Comparison of ENCODE assay signal across 9 cellular contexts in the genomic region with DNA sequence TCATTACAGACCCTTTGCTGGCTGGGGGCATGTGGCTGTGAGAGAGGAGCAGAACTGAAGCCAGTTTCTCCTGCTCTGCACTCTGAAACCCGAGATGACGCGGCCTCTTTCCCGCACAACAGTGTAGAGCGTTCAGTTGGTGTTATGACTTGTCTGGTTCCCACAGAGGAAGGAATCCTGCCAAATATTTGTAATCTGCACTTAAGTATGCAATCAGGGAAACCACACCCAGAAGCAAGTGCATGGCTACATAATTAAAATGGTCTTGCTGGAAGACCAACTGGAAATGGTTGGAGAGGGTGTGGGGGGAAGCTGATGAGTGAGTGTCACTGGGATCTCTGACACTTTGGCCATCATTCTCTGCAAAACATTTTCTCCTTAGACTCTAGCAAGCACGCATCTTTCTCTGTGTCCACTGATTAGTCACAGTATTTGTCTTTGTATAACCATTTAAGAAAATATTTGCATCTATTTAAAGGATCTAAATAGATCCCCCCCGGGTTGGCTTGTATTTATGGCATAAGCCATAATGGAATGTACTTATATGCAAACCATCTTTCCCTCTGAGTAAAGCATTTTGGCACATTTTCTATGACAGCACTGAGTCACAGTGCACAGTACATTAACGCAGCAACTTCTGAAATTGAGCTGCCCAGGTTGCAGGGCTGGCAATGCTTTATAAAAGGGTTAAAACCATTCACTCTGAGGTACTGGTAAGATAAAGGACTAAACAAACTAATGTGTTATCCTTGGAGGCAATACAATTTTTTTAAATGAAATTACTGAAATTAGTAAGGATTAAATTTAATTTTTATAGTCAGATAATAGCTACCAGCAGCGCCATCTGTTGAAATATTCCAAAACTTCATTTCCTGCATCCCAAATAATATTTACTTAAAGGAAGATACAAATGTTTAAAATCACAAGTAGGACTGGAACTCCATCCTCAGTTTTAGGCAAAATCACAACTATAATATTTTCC.
A peak's percentile ranks its signal among the peaks of the same experiment; 100 is the strongest.
DNase-seq lines count a peak whose midpoint lies in the region; ATAC-seq and TF ChIP-seq lines count a peak whose summit lies in the region.
"Had no signal": no experiment of that assay in that cellular context is flagged by ENCODE, and none has a peak within 500 bp of the region (broad histone marks: within the 10 kb centered on the region; RNA-seq: fewer than 3 reads in every experiment).

No MANE protein-coding gene starts in this region.

- H3K4me3 ChIP-seq in Loucy (ENCODE audit: low read length, poor library complexity, severe bottlenecking), result no peak overlapping the region
- no peak overlapping the region for H3K4me3 ChIP-seq in adrenal gland

- H3K36me3 ChIP-seq in Loucy (ENCODE audit: insufficient read depth, low read length), result no peaks in the 10 kb centered on the region
- no peaks in the 10 kb centered on the region for H3K36me3 ChIP-seq in adrenal gland (replicated peaks in 1 of 2)

- H3K4me1 Mint-ChIP-seq in activated CD4-positive, alpha-beta memory T cell treated with anti-CD3 and anti-CD28 coated beads for 36 hours (ENCODE audit: low read depth), result no peaks in the 10 kb centered on the region

- H3K79me2 ChIP-seq in Loucy (ENCODE audit: insufficient read depth, low read length), result no peaks in the 10 kb centered on the region

- H3K27ac Mint-ChIP-seq in activated CD4-positive, alpha-beta memory T cell treated with anti-CD3 and anti-CD28 coated beads for 36 hours, result no peak overlapping the region

- TF ChIP-seq POLR2A in adrenal gland (IDR thresholded peaks at IDR 0.05), result no peak

- H3K9me2 ChIP-seq in Loucy (replicated peaks; ENCODE audit: low read depth, low read length), result no peaks in the 10 kb centered on the region

- TF ChIP-seq CTCF in Loucy (conservative IDR thresholded peaks at IDR 0.05; ENCODE audit: low read length), result peak; percentile 50; the same call in 1 of the 2 replicates
- peak in 4 of 6 experiments; percentile 19 to 45 (median 27) for TF ChIP-seq CTCF in adrenal gland (IDR thresholded peaks at IDR 0.05)

- DNase-seq in AG20443 (ENCODE audit: low spot score), result peak; percentile 87
- DNase-seq in adrenal gland, result peak in 1 of 7 donors; percentile 29
- peak; percentile 54 for DNase-seq in kidney glomerular epithelial cell (lab: John Stamatoyannopoulos, UW)
- no peak for DNase-seq in activated CD4-positive, alpha-beta memory T cell treated with anti-CD3 and anti-CD28 coated beads for 36 hours
- DNase-seq: effector CD4-positive, alpha-beta T cell had no signal

- no peak overlapping the region for H3K9ac ChIP-seq in Loucy (ENCODE audit: low read depth, low read length, poor library complexity, severe bottlenecking)

- H2AFZ ChIP-seq in Loucy (ENCODE audit: low read length), result no peak overlapping the region

- no peak overlapping the region for H3K4me3 Mint-ChIP-seq in activated CD4-positive, alpha-beta memory T cell treated with anti-CD3 and anti-CD28 coated beads for 36 hours

- H3K27me3 Mint-ChIP-seq in activated CD4-positive, alpha-beta memory T cell treated with anti-CD3 and anti-CD28 coated beads for 36 hours, result no peaks in the 10 kb centered on the region

- intact Hi-C loops in adrenal gland (cut with DNase I), result loop anchor here in 1 of 2 donors (10.0 kb wide), 1 partner anchor 82 kb away; a partner anchor contains a TSS
- intact Hi-C loops in activated CD4-positive, alpha-beta memory T cell treated with anti-CD3 and anti-CD28 coated beads for 36 hours (cut with micrococcal nuclease), result no loop called here

- H3K36me3 Mint-ChIP-seq in activated CD4-positive, alpha-beta memory T cell treated with anti-CD3 and anti-CD28 coated beads for 36 hours, result peaks cover 1% of the 10 kb centered on the region

- H3K9me3 ChIP-seq in Loucy (ENCODE audit: insufficient read depth, low read depth, low read length) (no peaks in the 10 kb centered on the region), adrenal gland (replicated peaks in 1 of 3) (no peaks in the 10 kb centered on the region)

- no peak overlapping the region for H3K4me2 ChIP-seq in Loucy (ENCODE audit: low read depth, low read length, poor library complexity, severe bottlenecking)

- no peaks in the 10 kb centered on the region for H3F3A ChIP-seq in Loucy (ENCODE audit: low read depth)

- no peaks in the 10 kb centered on the region for H4K20me1 ChIP-seq in Loucy (ENCODE audit: insufficient read depth, low read length, poor library complexity, severe bottlenecking)

- H3K27ac ChIP-seq in adrenal gland, result no peak overlapping the region

- ATAC-seq in HG02763 (IDR thresholded peaks at IDR 0.05; ENCODE audit: unreplicated experiment) (no peak), HG03045 (IDR thresholded peaks at IDR 0.05; ENCODE audit: unreplicated experiment) (no peak), HG03571 (IDR thresholded peaks at IDR 0.05; ENCODE audit: unreplicated experiment) (no peak)

- H3K4me1 ChIP-seq in Loucy (ENCODE audit: insufficient read depth, low read length, poor library complexity, severe bottlenecking) (peaks cover 5% of the 10 kb centered on the region), adrenal gland (replicated peaks in 1 of 2) (no peaks in the 10 kb centered on the region)

- POLR2A ChIA-PET in activated CD4-positive, alpha-beta memory T cell treated with anti-CD3 and anti-CD28 coated beads for 36 hours (lab: Charles Lee), result no interaction called here

- H3K9me3 Mint-ChIP-seq in activated CD4-positive, alpha-beta memory T cell treated with anti-CD3 and anti-CD28 coated beads for 36 hours, result no peaks in the 10 kb centered on the region

- H3K27me3 ChIP-seq in Loucy (ENCODE audit: insufficient read depth, low read length, poor library complexity, severe bottlenecking) (no peaks in the 10 kb centered on the region), adrenal gland (no peaks in the 10 kb centered on the region)

- WGBS in adrenal gland, 4 donors, result 65 to 75% (median 68%) methylated on average over 9 of the region's 9 CpGs

- CTCF ChIA-PET in activated CD4-positive, alpha-beta memory T cell treated with anti-CD3 and anti-CD28 coated beads for 36 hours (lab: Charles Lee), result interaction anchor here (0.6 to 1.2 kb wide), 2 partner anchors 21 to 948 kb away, joined by 3 read pairs; no protein-coding TSS in a partner anchor
